In genomic region chr1:44029911-44030605, GRCh38 we compare ENCODE assay signal across 8 cellular contexts. TPM values are rescaled to one million over a fixed set of nuclear protein-coding genes. Genes with fewer than 3 reads are reported as not detected.
DNase-seq lines count a peak whose midpoint lies in the region; ATAC-seq and TF ChIP-seq lines count a peak whose summit lies in the region.

No MANE protein-coding gene starts in this region.

- TF ChIP-seq CTCF in RWPE2 (IDR thresholded peaks at IDR 0.05; ENCODE audit: poor library complexity, severe bottlenecking), result no peak
- TF ChIP-seq CTCF in fibroblast of villous mesenchyme (IDR thresholded peaks at IDR 0.05; ENCODE audit: insufficient read depth, low read depth, low read length), result no peak
- TF ChIP-seq CTCF in neural crest cell (conservative IDR thresholded peaks at IDR 0.05), result no peak

- H3K36me3 ChIP-seq in KOPT-K1 (ENCODE audit: insufficient read depth, low read length) (no peaks in the 10 kb centered on the region), RWPE2 (ENCODE audit: low read depth) (peaks cover 9% of the 10 kb centered on the region; the same call in 1 of the 2 replicates)

- DNase-seq in EH (ENCODE audit: low read depth) (peak; percentile 90), RWPE2 (ENCODE audit: low spot score) (peak; percentile 94), fibroblast of villous mesenchyme (ENCODE audit: low read depth) (peak; percentile 92), neural crest cell (ENCODE audit: low read depth, low spot score) (peak; percentile 76)
- DNase-seq in activated T-helper 9 cell treated with anti-CD3 and anti-CD28 coated beads, Interleukin-2, amount 50 U/mL, for 16 hours (ENCODE audit: low read depth), result peak; percentile 83
- peak; percentile 89 to 91 for DNase-seq in stimulated activated naive CD8-positive, alpha-beta T cell treated with anti-CD3 and anti-CD28 coated beads, Interleukin-15, amount 100 ng/mL, for 72 hours

- peaks cover 46% of the 10 kb centered on the region for H3K4me1 Mint-ChIP-seq in neural crest cell
- H3K4me1 Mint-ChIP-seq in stimulated activated naive CD8-positive, alpha-beta T cell treated with anti-CD3 and anti-CD28 coated beads, Interleukin-15, amount 100 ng/mL, for 72 hours, result peaks cover 49% of the 10 kb centered on the region

- no peaks in the 10 kb centered on the region for H3K27me3 Mint-ChIP-seq in neural crest cell (ENCODE audit: low read depth)
- H3K27me3 Mint-ChIP-seq in stimulated activated naive CD8-positive, alpha-beta T cell treated with anti-CD3 and anti-CD28 coated beads, Interleukin-15, amount 100 ng/mL, for 72 hours, result no peaks in the 10 kb centered on the region

- peaks cover 28% of the 10 kb centered on the region for H3K4me1 ChIP-seq in RWPE2 (ENCODE audit: insufficient read depth, poor library complexity, severe bottlenecking)

- H3K27ac Mint-ChIP-seq in neural crest cell (ENCODE audit: unreplicated experiment), result peak overlapping the region; percentile 90
- H3K27ac Mint-ChIP-seq in stimulated activated naive CD8-positive, alpha-beta T cell treated with anti-CD3 and anti-CD28 coated beads, Interleukin-15, amount 100 ng/mL, for 72 hours, result peak overlapping the region; percentile 89 to 99

- H3K9me3 ChIP-seq in KOPT-K1 (ENCODE audit: insufficient read depth, low read length, poor library complexity, severe bottlenecking) (no peaks in the 10 kb centered on the region), RWPE2 (ENCODE audit: severe bottlenecking) (no peaks in the 10 kb centered on the region)

- H3K4me3 ChIP-seq in RWPE2 (ENCODE audit: severe bottlenecking) (peak overlapping the region; percentile 62), fibroblast of villous mesenchyme (ENCODE audit: low read depth, low read length) (peak overlapping the region; percentile 87)

- peak overlapping the region; percentile 96 for H3K4me3 Mint-ChIP-seq in neural crest cell
- peak overlapping the region; percentile 92 to 95 for H3K4me3 Mint-ChIP-seq in stimulated activated naive CD8-positive, alpha-beta T cell treated with anti-CD3 and anti-CD28 coated beads, Interleukin-15, amount 100 ng/mL, for 72 hours

- peak overlapping the region; percentile 48 for H3K27ac ChIP-seq in KOPT-K1 (ENCODE audit: low read depth, low read length, poor library complexity, severe bottlenecking)
- peak overlapping the region; percentile 72 for H3K27ac ChIP-seq in RWPE2 (ENCODE audit: poor library complexity, severe bottlenecking)

- ATAC-seq in GM21825 (IDR thresholded peaks at IDR 0.05; ENCODE audit: unreplicated experiment) (peak; percentile 78), RWPE2 (ENCODE audit: low read depth) (peak; percentile 66)
- ATAC-seq in stimulated activated naive CD8-positive, alpha-beta T cell treated with anti-CD3 and anti-CD28 coated beads, Interleukin-15, amount 100 ng/mL, for 72 hours, result peak; percentile 80

- H3K36me3 Mint-ChIP-seq in neural crest cell (ENCODE audit: low read depth), result no peaks in the 10 kb centered on the region

- H3K27me3 ChIP-seq in RWPE2 (ENCODE audit: insufficient read depth, poor library complexity, severe bottlenecking), result no peaks in the 10 kb centered on the region

- no peaks in the 10 kb centered on the region for H3K9me3 Mint-ChIP-seq in neural crest cell
- H3K9me3 Mint-ChIP-seq in stimulated activated naive CD8-positive, alpha-beta T cell treated with anti-CD3 and anti-CD28 coated beads, Interleukin-15, amount 100 ng/mL, for 72 hours, result no peaks in the 10 kb centered on the region

RNA-seq across cellular contexts. Expression of gene SLC6A9, which starts 1.2 kb away (rescaled TPM):
- 11.7 and 15.1 TPM in 2 replicates for total RNA-seq in fibroblast of villous mesenchyme
- total RNA-seq in neural crest cell, result 20.9 and 22.8 TPM in 2 replicates

RNA-seq across cellular contexts. Expression of gene CCDC24, which starts 38.7 kb away (rescaled TPM):
- total RNA-seq in fibroblast of villous mesenchyme (3.5 and 4.7 TPM in 2 replicates), neural crest cell (4.9 and 5.5 TPM in 2 replicates)

RNA-seq across cellular contexts. Expression of gene B4GALT2, which starts 51.0 kb away (rescaled TPM):
- total RNA-seq in fibroblast of villous mesenchyme, result 57.4 and 91.5 TPM in 2 replicates
- 88.7 and 91.8 TPM in 2 replicates for total RNA-seq in neural crest cell

RNA-seq across cellular contexts. Expression of gene ATP6V0B, which starts 55.3 kb away (rescaled TPM):
- total RNA-seq in fibroblast of villous mesenchyme (76.0 and 104 TPM in 2 replicates), neural crest cell (125 and 129 TPM in 2 replicates)

Comparison
In these comparisons a context has a peak if more than half of its experiments do, and no peak if none do; other contexts are left out.
1. Peak in every context shown above with its lines: DNase-seq, ATAC-seq, H3K4me3 ChIP-seq and H3K27ac ChIP-seq.